ENCODE assay signal across 2 cellular contexts in genomic region chr5:129110742-129111141, GRCh38.
TF ChIP-seq lines count a peak whose summit lies in the region.

No MANE protein-coding gene starts in this region.

TF ChIP-seq in SK-N-SH treated with all-trans-retinoic acid at 6 μM for 48 hours, 23 proteins besides CTCF, POLR2A, EP300 and RAD21 (continued from another document):
- TF ChIP-seq CSRNP3 (CRISPR knock-in tag; IDR thresholded peaks at IDR 0.05) = no peak
- TF ChIP-seq ZNF565 (CRISPR knock-in tag; conservative IDR thresholded peaks at IDR 0.05; ENCODE audit: low read depth) = no peak
- no peak for TF ChIP-seq ZNF70 (CRISPR knock-in tag; IDR thresholded peaks at IDR 0.05)
- no peak for TF ChIP-seq CSDC2 (CRISPR knock-in tag; IDR thresholded peaks at IDR 0.05)

TF ChIP-seq in SK-N-SH, 30 proteins besides CTCF, POLR2A, EP300 and RAD21 (continued from another document):
- TF ChIP-seq REST (IDR thresholded peaks at IDR 0.05; ENCODE audit: low read depth, low read length) (no peak), FOSL2 (IDR thresholded peaks at IDR 0.05; ENCODE audit: borderline replicate concordance, low read depth) (no peak)
